In genomic region chr11:96254087-96254486, GRCh38 we compare ENCODE assay signal across 8 cellular contexts.
DNase-seq lines count a peak whose midpoint lies in the region; ATAC-seq, FAIRE-seq and TF ChIP-seq lines count a peak whose summit lies in the region.

No MANE protein-coding gene starts in this region.

- no peaks in the 10 kb centered on the region for H3K9me3 ChIP-seq in psoas muscle

- 27 to 30% (median 28%) methylated on average over 7 of the region's 7 CpGs for WGBS in psoas muscle, 3 donors

- H3K9me3 Mint-ChIP-seq in activated CD4-positive, alpha-beta T cell treated with anti-CD3 and anti-CD28 coated beads, Interleukin-2, amount 10 ng/mL, durations not matched to agents 24 days and 14 days: peaks cover 7% of the 10 kb centered on the region
- H3K9me3 Mint-ChIP-seq in T-helper 2 cell treated with Interferon-gamma antibody and Interleukin-4, amounts not matched to agents 5 μg/mL and 100 μg/mL, for 36 hours: no peaks in the 10 kb centered on the region
- H3K9me3 Mint-ChIP-seq in immature natural killer cell: no peaks in the 10 kb centered on the region

- no peaks in the 10 kb centered on the region for H3K27me3 ChIP-seq in psoas muscle (ENCODE audit: insufficient read depth in 3 of 3, low read length in 2 of 3)

- H3K4me3 ChIP-seq in psoas muscle: no peak overlapping the region

- FAIRE-seq in urothelium cell line (lab: Jason Lieb, UNC): no peak

- TF ChIP-seq CTCF in psoas muscle (IDR thresholded peaks at IDR 0.05): no peak

- H3K27ac ChIP-seq in psoas muscle: no peak overlapping the region

- peak overlapping the region; percentile 79 for H3K4me3 Mint-ChIP-seq in activated CD4-positive, alpha-beta T cell treated with anti-CD3 and anti-CD28 coated beads, Interleukin-2, amount 10 ng/mL, durations not matched to agents 24 days and 14 days
- H3K4me3 Mint-ChIP-seq in T-helper 2 cell treated with Interferon-gamma antibody and Interleukin-4, amounts not matched to agents 5 μg/mL and 100 μg/mL, for 36 hours: peak overlapping the region; percentile 77
- peak overlapping the region; percentile 75 to 91 (median 86) for H3K4me3 Mint-ChIP-seq in immature natural killer cell

- no peaks in the 10 kb centered on the region for H3K36me3 ChIP-seq in psoas muscle (ENCODE audit: insufficient read depth in 1 of 2, low read depth in 1 of 2)

- no peaks in the 10 kb centered on the region for H3K27me3 Mint-ChIP-seq in activated CD4-positive, alpha-beta T cell treated with anti-CD3 and anti-CD28 coated beads, Interleukin-2, amount 10 ng/mL, durations not matched to agents 24 days and 14 days
- H3K27me3 Mint-ChIP-seq in T-helper 2 cell treated with Interferon-gamma antibody and Interleukin-4, amounts not matched to agents 5 μg/mL and 100 μg/mL, for 36 hours (ENCODE audit: low read depth): no peaks in the 10 kb centered on the region
- H3K27me3 Mint-ChIP-seq in immature natural killer cell (ENCODE audit: low read depth in 3 of 3): peaks cover 0 to 2% (median 1%) of the 10 kb centered on the region in 3 donors

- peaks cover 11% of the 10 kb centered on the region for H3K4me1 ChIP-seq in psoas muscle

- ATAC-seq in HG03025 (IDR thresholded peaks at IDR 0.05; ENCODE audit: low FRiP score, unreplicated experiment) (peak; percentile 62), psoas muscle (no peak)

- H3K36me3 Mint-ChIP-seq in activated CD4-positive, alpha-beta T cell treated with anti-CD3 and anti-CD28 coated beads, Interleukin-2, amount 10 ng/mL, durations not matched to agents 24 days and 14 days (ENCODE audit: low read depth): peaks cover 19% of the 10 kb centered on the region
- peaks cover 7% of the 10 kb centered on the region for H3K36me3 Mint-ChIP-seq in T-helper 2 cell treated with Interferon-gamma antibody and Interleukin-4, amounts not matched to agents 5 μg/mL and 100 μg/mL, for 36 hours (ENCODE audit: low read depth)
- H3K36me3 Mint-ChIP-seq in immature natural killer cell: no peaks in the 10 kb centered on the region

- H3K27ac Mint-ChIP-seq in activated CD4-positive, alpha-beta T cell treated with anti-CD3 and anti-CD28 coated beads, Interleukin-2, amount 10 ng/mL, durations not matched to agents 24 days and 14 days: peak overlapping the region; percentile 84
- peak overlapping the region; percentile 79 for H3K27ac Mint-ChIP-seq in T-helper 2 cell treated with Interferon-gamma antibody and Interleukin-4, amounts not matched to agents 5 μg/mL and 100 μg/mL, for 36 hours
- peak overlapping the region; percentile 59 to 85 (median 79) for H3K27ac Mint-ChIP-seq in immature natural killer cell

- intact Hi-C loops in activated CD4-positive, alpha-beta T cell treated with anti-CD3 and anti-CD28 coated beads, Interleukin-2, amount 10 ng/mL, durations not matched to agents 24 days and 14 days (cut with micrococcal nuclease): loop anchor here (2.0 kb wide), 1 partner anchor 15 kb away; no protein-coding TSS in a partner anchor
- intact Hi-C loops in psoas muscle (cut with DNase I): no loop called here

- DNase-seq in activated CD4-positive, alpha-beta T cell treated with anti-CD3 and anti-CD28 coated beads, Interleukin-2, amount 10 ng/mL, durations not matched to agents 24 days and 14 days: peak; percentile 83
- no peak for DNase-seq in activated CD4-positive, alpha-beta T cell treated with anti-CD3 and anti-CD28 coated beads for 48 hours
- DNase-seq in T-helper 2 cell treated with Interferon-gamma antibody and Interleukin-4, amounts not matched to agents 5 μg/mL and 100 μg/mL, for 36 hours (ENCODE audit: low spot score): peak; percentile 42
- DNase-seq in immature natural killer cell (peak; percentile 47 to 51 (median 50)), urothelium cell line (ENCODE audit: low spot score) (peak; percentile 54), HuH-7.5 (ENCODE audit: low spot score) (no peak), psoas muscle (no peak)

- H3K4me1 Mint-ChIP-seq in activated CD4-positive, alpha-beta T cell treated with anti-CD3 and anti-CD28 coated beads, Interleukin-2, amount 10 ng/mL, durations not matched to agents 24 days and 14 days: peaks cover 73% of the 10 kb centered on the region
- H3K4me1 Mint-ChIP-seq in T-helper 2 cell treated with Interferon-gamma antibody and Interleukin-4, amounts not matched to agents 5 μg/mL and 100 μg/mL, for 36 hours (ENCODE audit: low read depth): peaks cover 70% of the 10 kb centered on the region
- peaks cover 67 to 79% of the 10 kb centered on the region in 2 donors for H3K4me1 Mint-ChIP-seq in immature natural killer cell

Comparison
In these comparisons a context has a peak if more than half of its experiments do, and no peak if none do; other contexts are left out.
1. DNase-seq: peak in activated CD4-positive, alpha-beta T cell treated with anti-CD3 and anti-CD28 coated beads, Interleukin-2, amount 10 ng/mL, durations not matched to agents 24 days and 14 days (single experiment), T-helper 2 cell treated with Interferon-gamma antibody and Interleukin-4, amounts not matched to agents 5 μg/mL and 100 μg/mL, for 36 hours (single experiment), immature natural killer cell (3 of 3) and urothelium cell line (single experiment); none in activated CD4-positive, alpha-beta T cell treated with anti-CD3 and anti-CD28 coated beads for 48 hours (single experiment), HuH-7.5 (single experiment) and psoas muscle (0 of 2).
2. Peak in every context shown above with its lines, with median percentiles within 50 percentile points of each other: H3K27ac Mint-ChIP-seq and H3K4me3 Mint-ChIP-seq.